In genomic region chr3:30299674-30300423, GRCh38 we compare ENCODE assay signal across 1 cellular context.
TF ChIP-seq lines count a peak whose summit lies in the region.

No MANE protein-coding gene starts in this region.

TF ChIP-seq in IMR-90, 13 proteins besides CTCF, POLR2A, EP300 and RAD21 (continued from another document):
- no peak for TF ChIP-seq RCOR1 (IDR thresholded peaks at IDR 0.05; ENCODE audit: insufficient replicate concordance, low read length)
- TF ChIP-seq USF2 (IDR thresholded peaks at IDR 0.05; ENCODE audit: low read depth, low read length) = no peak
- no peak for TF ChIP-seq BHLHE40 (IDR thresholded peaks at IDR 0.05; ENCODE audit: low read depth, low read length)
- TF ChIP-seq RFX5 (IDR thresholded peaks at IDR 0.05; ENCODE audit: low read depth, low read length) = no peak
- TF ChIP-seq MAFK (IDR thresholded peaks at IDR 0.05; ENCODE audit: low read depth, low read length) = peak; percentile 23; the same call in 1 of the 2 replicates
- peak; percentile 50 for TF ChIP-seq CEBPB (IDR thresholded peaks at IDR 0.05; ENCODE audit: low read depth, low read length)
